In the genomic region with DNA sequence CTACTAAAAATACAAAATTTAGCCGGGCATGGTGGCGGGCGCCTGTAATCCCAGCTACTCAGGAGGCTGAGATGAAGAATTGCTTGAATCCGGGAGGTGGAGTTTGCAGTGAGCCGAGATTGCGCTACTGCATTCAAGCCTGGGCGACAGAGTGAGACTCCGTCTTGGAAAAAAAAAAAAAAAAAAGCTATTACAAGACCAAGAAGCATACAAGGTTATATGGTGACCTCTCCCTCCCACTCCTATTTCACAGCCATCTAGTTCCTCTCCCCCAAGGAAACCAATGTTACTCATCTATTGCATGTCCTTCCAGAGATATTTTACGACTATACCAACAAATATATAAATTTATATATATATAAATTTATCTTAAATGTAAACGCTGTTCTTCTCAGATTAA, we compare ENCODE assay signal across 18 cellular contexts.
"Had no signal": no experiment of that assay in that cellular context is flagged by ENCODE, and none has a peak within 500 bp of the region (broad histone marks: within the 10 kb centered on the region; RNA-seq: fewer than 3 reads in every experiment).

No MANE protein-coding gene starts in this region.

- ATAC-seq: activated CD4-positive, CD25-positive, alpha-beta regulatory T cell treated with anti-CD3 and anti-CD28 coated beads, Interleukin-2, amount 50 U/mL, for 24 hours; left ventricle myocardium superior; stimulated activated naive CD8-positive, alpha-beta T cell treated with anti-CD3 and anti-CD28 coated beads, Interleukin-15, Interleukin-2, amounts not matched to agents 100 U/mL and 50 U/mL, for 24 hours; upper lobe of right lung had no signal

- H2AFZ ChIP-seq: hepatocyte had no signal

- H3K4me1 ChIP-seq: upper lobe of right lung had no signal

- H3K36me3 Mint-ChIP-seq: activated naive CD8-positive, alpha-beta T cell; brain had no signal

- H3K9me3 Mint-ChIP-seq: activated T-cell treated with anti-CD3 and anti-CD28 coated beads, Interleukin-2, amount 50 U/mL, for 24 hours; central memory CD8-positive, alpha-beta T cell; dendritic cell treated with granulocyte-macrophage colony-stimulating factor and Interleukin-4, amounts not matched to agents 40 ng/mL and 50 ng/mL, for 4 days had no signal

- H3K79me2 ChIP-seq: hepatocyte had no signal

- H3K36me3 ChIP-seq: sigmoid colon, upper lobe of right lung had no signal

- H3K4me3 ChIP-seq: hepatocyte, sigmoid colon, upper lobe of right lung had no signal

- H3K9me3 ChIP-seq: sigmoid colon, upper lobe of right lung had no signal

- FAIRE-seq: kidney, TTC549 had no signal

- H3K27me3 Mint-ChIP-seq: activated naive CD8-positive, alpha-beta T cell; central memory CD8-positive, alpha-beta T cell had no signal

- H3K27me3 ChIP-seq: hepatocyte, sigmoid colon, upper lobe of right lung had no signal

- H3K4me2 ChIP-seq: hepatocyte had no signal

- DNase-seq: activated CD4-positive, alpha-beta T cell treated with anti-CD3 and anti-CD28 coated beads, Interleukin-2, amount 50 U/mL, for 4 hours; activated effector memory CD4-positive, alpha-beta T cell treated with Interleukin-2 at 50 U/mL for 16 hours; activated T-cell treated with anti-CD3 and anti-CD28 coated beads, Interleukin-2, amount 50 U/mL, for 24 hours; amygdala; erythroblast; kidney; left ventricle myocardium superior; mesendoderm; sigmoid colon; stimulated activated naive CD8-positive, alpha-beta T cell treated with anti-CD3 and anti-CD28 coated beads, Interleukin-15, Interleukin-2, amounts not matched to agents 100 U/mL and 50 U/mL, for 24 hours; upper lobe of right lung had no signal

- H3K27ac Mint-ChIP-seq: activated naive CD8-positive, alpha-beta T cell; activated T-cell treated with anti-CD3 and anti-CD28 coated beads, Interleukin-2, amount 50 U/mL, for 24 hours; brain; dendritic cell treated with granulocyte-macrophage colony-stimulating factor and Interleukin-4, amounts not matched to agents 40 ng/mL and 50 ng/mL, for 4 days had no signal

- H3K27ac ChIP-seq: hepatocyte, sigmoid colon, upper lobe of right lung had no signal

- H3K4me1 Mint-ChIP-seq: central memory CD8-positive, alpha-beta T cell had no signal
